In genomic region chr4:165982934-165983333, GRCh38 we compare ENCODE assay signal across 20 cellular contexts.
DNase-seq lines count a peak whose midpoint lies in the region; FAIRE-seq and TF ChIP-seq lines count a peak whose summit lies in the region.
"Had no signal": no experiment of that assay in that cellular context is flagged by ENCODE, and none has a peak within 500 bp of the region (broad histone marks: within the 10 kb centered on the region; RNA-seq: fewer than 3 reads in every experiment).

No MANE protein-coding gene starts in this region.

- no peaks in the 10 kb centered on the region for H3K79me2 ChIP-seq in astrocyte (ENCODE audit: insufficient read depth, low read length)

- H3K9me3 ChIP-seq in astrocyte (ENCODE audit: insufficient read depth, low read depth, low read length) = no peaks in the 10 kb centered on the region
- H3K9me3 ChIP-seq: BLaER1, Caco-2, HAP-1 had no signal

- H3K4me2 ChIP-seq in astrocyte (ENCODE audit: low read length) = no peak overlapping the region
- H3K4me2 ChIP-seq: BLaER1 had no signal

- TF ChIP-seq CTCF in astrocyte (IDR thresholded peaks at IDR 0.05; ENCODE audit: insufficient read depth, low read depth, low read length) (no peak), choroid plexus epithelial cell (conservative IDR thresholded peaks at IDR 0.05; ENCODE audit: low read depth, low read length) (no peak), osteocyte (IDR thresholded peaks at IDR 0.05) (no peak)

- H3K4me1 ChIP-seq in astrocyte (ENCODE audit: insufficient read depth, low read length) = no peaks in the 10 kb centered on the region
- H3K4me1 ChIP-seq: BLaER1, HAP-1 had no signal

- H3K27ac Mint-ChIP-seq in astrocyte (ENCODE audit: unreplicated experiment) (no peak overlapping the region), osteocyte (ENCODE audit: unreplicated experiment) (peak overlapping the region; percentile 93)
- H3K27ac Mint-ChIP-seq: B cell; CD4-positive, CD25-positive, alpha-beta regulatory T cell; CD8-positive, alpha-beta T cell; HFFc6 had no signal

- H3K4me3 Mint-ChIP-seq in astrocyte (ENCODE audit: unreplicated experiment) (no peak overlapping the region), osteocyte (ENCODE audit: unreplicated experiment) (peak overlapping the region; percentile 34)
- H3K4me3 Mint-ChIP-seq: B cell; CD4-positive, CD25-positive, alpha-beta regulatory T cell; CD8-positive, alpha-beta T cell; HFFc6 had no signal

- H3K36me3 Mint-ChIP-seq in astrocyte (ENCODE audit: low read depth, unreplicated experiment) (no peaks in the 10 kb centered on the region), osteocyte (ENCODE audit: unreplicated experiment) (no peaks in the 10 kb centered on the region)
- H3K36me3 Mint-ChIP-seq: CD4-positive, CD25-positive, alpha-beta regulatory T cell; CD8-positive, alpha-beta T cell had no signal

- H3K4me1 Mint-ChIP-seq in astrocyte (ENCODE audit: low read depth, unreplicated experiment) (peaks cover 15% of the 10 kb centered on the region), osteocyte (ENCODE audit: unreplicated experiment) (peaks cover 83% of the 10 kb centered on the region)
- H3K4me1 Mint-ChIP-seq: B cell; CD4-positive, CD25-positive, alpha-beta regulatory T cell had no signal

- no peak overlapping the region for H3K9ac ChIP-seq in astrocyte (ENCODE audit: low read length)
- H3K9ac ChIP-seq: BLaER1 had no signal

- H3K4me3 ChIP-seq in astrocyte (ENCODE audit: insufficient read depth, low read depth, low read length) (no peak overlapping the region), choroid plexus epithelial cell (ENCODE audit: low read depth, low read length) (no peak overlapping the region)
- H3K4me3 ChIP-seq: BLaER1, HAP-1 had no signal

- H3K27me3 Mint-ChIP-seq in astrocyte (ENCODE audit: low read depth, unreplicated experiment) (no peaks in the 10 kb centered on the region), osteocyte (ENCODE audit: unreplicated experiment) (no peaks in the 10 kb centered on the region)
- H3K27me3 Mint-ChIP-seq: B cell; CD4-positive, CD25-positive, alpha-beta regulatory T cell had no signal

- no peaks in the 10 kb centered on the region for H4K20me1 ChIP-seq in astrocyte (ENCODE audit: insufficient read depth, low read length)
- H4K20me1 ChIP-seq: BLaER1 had no signal

- no peak overlapping the region for H2AFZ ChIP-seq in astrocyte (ENCODE audit: low read depth, low read length)

- H3K9me3 Mint-ChIP-seq in astrocyte (ENCODE audit: unreplicated experiment) (no peaks in the 10 kb centered on the region), osteocyte (ENCODE audit: unreplicated experiment) (no peaks in the 10 kb centered on the region)
- H3K9me3 Mint-ChIP-seq: CD8-positive, alpha-beta T cell; HFFc6 had no signal

- H3K27ac ChIP-seq in astrocyte (ENCODE audit: low read depth, low read length) = no peak overlapping the region
- H3K27ac ChIP-seq: BLaER1, C4-2B had no signal

- H3K27me3 ChIP-seq in astrocyte (ENCODE audit: insufficient read depth, low read length) = no peaks in the 10 kb centered on the region
- H3K27me3 ChIP-seq: BLaER1 had no signal

- no peak for FAIRE-seq in astrocyte (lab: Jason Lieb, UNC)
- FAIRE-seq: A204.1, GM12892, H54 had no signal

- H3K36me3 ChIP-seq in astrocyte (ENCODE audit: insufficient read depth, low read length) = no peaks in the 10 kb centered on the region
- H3K36me3 ChIP-seq: BLaER1, HAP-1 had no signal

- DNase-seq in astrocyte (ENCODE audit: low read depth) (peak; percentile 14), choroid plexus epithelial cell (ENCODE audit: low read depth) (peak; percentile 44), osteocyte (ENCODE audit: extremely low spot score, unreplicated experiment) (no peak), MV-4-11 (lab: John Stamatoyannopoulos, UW) (no peak), occipital lobe (lab: John Stamatoyannopoulos, UW) (no peak), NCI-H2196 treated with DMSO at 0.1 percent for 48 hours (lab: John Stamatoyannopoulos, UW; ENCODE audit: unreplicated experiment) (no peak)
- DNase-seq: CD4-positive, CD25-positive, alpha-beta regulatory T cell; CD8-positive, alpha-beta T cell; DMS153; DND-41; GOT3; HFFc6 had no signal

Comparison
In these comparisons a context has a peak if more than half of its experiments do, and no peak if none do; other contexts are left out.
1. DNase-seq: peak in astrocyte (single experiment) and choroid plexus epithelial cell (single experiment); none in osteocyte (single experiment), MV-4-11 (single experiment), occipital lobe (single experiment) and NCI-H2196 treated with DMSO at 0.1 percent for 48 hours (single experiment).